In the genomic region with DNA sequence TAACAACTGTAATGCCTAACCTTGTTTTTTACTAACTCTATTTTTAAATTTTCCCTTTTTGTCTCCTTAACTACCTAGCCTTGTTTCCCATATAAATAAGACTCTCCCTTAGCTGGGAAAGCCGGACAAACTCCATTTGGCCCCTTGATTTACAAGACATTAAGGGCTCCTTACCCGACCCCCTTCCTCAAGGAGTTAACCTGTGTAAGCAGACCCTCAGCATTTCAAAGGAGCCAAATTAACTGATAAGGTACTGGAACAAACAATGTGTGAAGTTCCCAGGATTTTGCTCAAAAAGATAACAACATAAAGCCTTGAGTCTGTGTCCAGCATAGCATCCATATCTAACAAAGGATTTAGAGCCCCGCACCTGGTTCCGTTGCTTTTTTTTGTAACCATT, we compare ENCODE assay signal across 14 cellular contexts. TPM values are rescaled to one million over a fixed set of nuclear protein-coding genes. Genes with fewer than 3 reads are reported as not detected.
DNase-seq lines count a peak whose midpoint lies in the region; ATAC-seq and TF ChIP-seq lines count a peak whose summit lies in the region.
"Had no signal": no experiment of that assay in that cellular context is flagged by ENCODE, and none has a peak within 500 bp of the region (broad histone marks: within the 10 kb centered on the region; RNA-seq: fewer than 3 reads in every experiment).

No MANE protein-coding gene starts in this region.

- peaks cover 37% of the 10 kb centered on the region for H3K4me1 Mint-ChIP-seq in endodermal cell
- H3K4me1 Mint-ChIP-seq: CD4-positive, alpha-beta memory T cell had no signal

- H3K9me3 ChIP-seq in HUES64 (ENCODE audit: insufficient read depth, low read depth, low read length) (no peaks in the 10 kb centered on the region), endodermal cell (ENCODE audit: control insufficient read depth, low read length) (no peaks in the 10 kb centered on the region)
- H3K9me3 ChIP-seq: A549, BE2C had no signal

- H3K27ac Mint-ChIP-seq in endodermal cell: peak overlapping the region; percentile 67
- H3K27ac Mint-ChIP-seq: HFFc6 had no signal

- H3K27ac ChIP-seq in HUES64 (ENCODE audit: low read depth, low read length): peak overlapping the region; percentile 9; the same call in 1 of the 2 replicates
- H3K27ac ChIP-seq in endodermal cell (ENCODE audit: low read depth, low read length): no peak overlapping the region
- H3K27ac ChIP-seq: A549, C4-2B had no signal

- H3K36me3 ChIP-seq in HUES64 (ENCODE audit: insufficient read depth, low read length) (no peaks in the 10 kb centered on the region), endodermal cell (ENCODE audit: control insufficient read depth, insufficient read depth, low read length) (no peaks in the 10 kb centered on the region)
- H3K36me3 ChIP-seq: BE2C had no signal

- WGBS in HUES64: 10% methylated on average over 4 of the region's 4 CpGs
- WGBS in endodermal cell (ENCODE audit: insufficient coverage in 1 of 2, insufficient read length in 1 of 2), 2 experiments: 16 to 20% methylated on average over 1 to 4 of the region's 4 CpGs

- 0 out of 2 replicates have a peak overlapping the region, but pooled peaks have one; percentile 1 for H3K4me3 ChIP-seq in HUES64 (ENCODE audit: low read length)
- peak overlapping the region; percentile 73 for H3K4me3 ChIP-seq in endodermal cell (ENCODE audit: low read length)
- H3K4me3 ChIP-seq: A549 had no signal

- H3K9ac ChIP-seq in HUES64 (ENCODE audit: low read depth, low read length) (no peak overlapping the region), endodermal cell (ENCODE audit: extremely low read depth, low read length, poor library complexity, severe bottlenecking) (peak overlapping the region; percentile 54)

- H3K4me1 ChIP-seq in HUES64 (ENCODE audit: insufficient read depth, low read length) (peaks cover 12% of the 10 kb centered on the region; the same call in 1 of the 2 replicates), endodermal cell (ENCODE audit: control insufficient read depth, insufficient read depth, low read length) (peaks cover 12% of the 10 kb centered on the region)
- H3K4me1 ChIP-seq: A549, BE2C had no signal

- H3K27me3 Mint-ChIP-seq in endodermal cell (ENCODE audit: insufficient read depth): peaks cover 29% of the 10 kb centered on the region

- ATAC-seq in HG02981 (IDR thresholded peaks at IDR 0.05; ENCODE audit: unreplicated experiment): no peak
- no peak for ATAC-seq in GM19324 (IDR thresholded peaks at IDR 0.05; ENCODE audit: low FRiP score, unreplicated experiment)
- ATAC-seq: A549 had no signal

- TF ChIP-seq CTCF in endodermal cell (conservative IDR thresholded peaks at IDR 0.05): no peak

- no peaks in the 10 kb centered on the region for H3K9me3 Mint-ChIP-seq in endodermal cell
- H3K9me3 Mint-ChIP-seq: CD4-positive, alpha-beta memory T cell; HFFc6 had no signal

- DNase-seq in endodermal cell: peak; percentile 56
- DNase-seq in left kidney (ENCODE audit: low read depth, low spot score): peak; percentile 63
- no peak for DNase-seq in stimulated activated CD4-positive, alpha-beta T cell treated with anti-CD3 and anti-CD28 coated beads, Interleukin-4, amount 100 ng/mL, for 4 hours
- DNase-seq: BE2C; CD4-positive, alpha-beta memory T cell; DMS79; HCEC 1CT; HFFc6; IMR-90 had no signal

- H3K27me3 ChIP-seq in HUES64 (ENCODE audit: insufficient read depth, low read length): no peaks in the 10 kb centered on the region; the same call in 1 of the 2 replicates
- H3K27me3 ChIP-seq in endodermal cell (ENCODE audit: control insufficient read depth, insufficient read depth, low read length, poor library complexity, severe bottlenecking): no peaks in the 10 kb centered on the region
- H3K27me3 ChIP-seq: BE2C had no signal

- peak overlapping the region; percentile 27 for H3K4me3 Mint-ChIP-seq in endodermal cell
- H3K4me3 Mint-ChIP-seq: CD4-positive, alpha-beta memory T cell; HFFc6 had no signal

- no peaks in the 10 kb centered on the region for H3K36me3 Mint-ChIP-seq in endodermal cell (ENCODE audit: low read depth)
- H3K36me3 Mint-ChIP-seq: CD4-positive, alpha-beta memory T cell had no signal

RNA-seq across cellular contexts. Expression of a gene that starts 59.6 kb away (rescaled TPM):
- polyA plus RNA-seq in HUES64 (2013, experiment 1 of 2): 3.4 TPM
- 3.2 TPM for polyA plus RNA-seq in HUES64 (2013, experiment 2 of 2)
- total RNA-seq in endodermal cell: 1 to 10 TPM; 3.1 to 6.5 TPM
- 2.0 TPM for polyA plus RNA-seq in endodermal cell (2013, experiment 1 of 2)
- polyA plus RNA-seq in endodermal cell (2013, experiment 2 of 2): 1.9 TPM
- total RNA-seq: HFFc6 had no signal
- polyA plus RNA-seq: IMR-90 had no signal

Comparison
In these comparisons a context has a peak if more than half of its experiments do, and no peak if none do; other contexts are left out.
1. DNase-seq: peak in endodermal cell (single experiment) and left kidney (single experiment); none in stimulated activated CD4-positive, alpha-beta T cell treated with anti-CD3 and anti-CD28 coated beads, Interleukin-4, amount 100 ng/mL, for 4 hours (0 of 2).